ENCODE assay signal across 9 cellular contexts in genomic region chr16:30927789-30928378, GRCh38. TPM values are rescaled to one million over a fixed set of nuclear protein-coding genes. Genes with fewer than 3 reads are reported as not detected.
DNase-seq lines count a peak whose midpoint lies in the region; ATAC-seq and TF ChIP-seq lines count a peak whose summit lies in the region.
"Had no signal": no experiment of that assay in that cellular context is flagged by ENCODE, and none has a peak within 500 bp of the region (broad histone marks: within the 10 kb centered on the region; RNA-seq: fewer than 3 reads in every experiment).

No MANE protein-coding gene starts in this region.

- no peaks in the 10 kb centered on the region for H3K9me3 Mint-ChIP-seq in activated CD4-positive, alpha-beta T cell treated with anti-CD3 and anti-CD28 coated beads, Interleukin-2, amount 10 ng/mL, durations not matched to agents 7 days and 5 days

- TF ChIP-seq POLR2A in gastroesophageal sphincter (IDR thresholded peaks at IDR 0.05) = no peak

- H3K27me3 Mint-ChIP-seq in activated CD4-positive, alpha-beta T cell treated with anti-CD3 and anti-CD28 coated beads, Interleukin-2, amount 10 ng/mL, durations not matched to agents 7 days and 5 days = no peaks in the 10 kb centered on the region

- H3K27ac ChIP-seq in gastroesophageal sphincter = peak overlapping the region in 3 of 4 donors; percentile 42 to 61 (median 54)

- TF ChIP-seq EP300 in gastroesophageal sphincter (IDR thresholded peaks at IDR 0.05) = no peak

- POLR2A ChIA-PET in activated CD4-positive, alpha-beta T cell treated with anti-CD3 and anti-CD28 coated beads, Interleukin-2, amount 10 ng/mL, durations not matched to agents 7 days and 5 days (lab: Charles Lee) = no interaction called here

- no peak for DNase-seq in activated CD4-positive, CD25-positive, alpha-beta regulatory T cell treated with anti-CD3 and anti-CD28 coated beads, Interleukin-2, amount 50 U/mL, for 72 hours
- DNase-seq in NCI-H2029 treated with DMSO at 0.1 percent for 48 hours (lab: John Stamatoyannopoulos, UW) = peak; percentile 49
- DNase-seq in activated CD4-positive, alpha-beta T cell treated with anti-CD3 and anti-CD28 coated beads, Interleukin-2, amount 10 ng/mL, durations not matched to agents 7 days and 5 days = peak; percentile 30
- DNase-seq in putamen (ENCODE audit: low spot score) = peak; percentile 88
- no peak for DNase-seq in GDM1 (lab: John Stamatoyannopoulos, UW)
- DNase-seq in GOT3 (lab: John Stamatoyannopoulos, UW) = no peak

- no peaks in the 10 kb centered on the region for H3K27me3 ChIP-seq in gastroesophageal sphincter
- H3K27me3 ChIP-seq: upper lobe of left lung had no signal

- no peak overlapping the region for H3K4me3 ChIP-seq in gastroesophageal sphincter
- H3K4me3 ChIP-seq: upper lobe of left lung had no signal

- H3K36me3 Mint-ChIP-seq in activated CD4-positive, alpha-beta T cell treated with anti-CD3 and anti-CD28 coated beads, Interleukin-2, amount 10 ng/mL, durations not matched to agents 7 days and 5 days (ENCODE audit: low read depth) = peaks cover 6% of the 10 kb centered on the region

- WGBS in gastroesophageal sphincter (ENCODE audit: low coverage in 1 of 2), 2 donors = 33 to 42% methylated on average over 1 to 2 of the region's 15 CpGs

- peaks cover 0 to 69% of the 10 kb centered on the region in 2 donors for H3K36me3 ChIP-seq in gastroesophageal sphincter

- H3K4me1 ChIP-seq in gastroesophageal sphincter = peaks cover 0 to 35% (median 7%) of the 10 kb centered on the region in 3 donors

- no peaks in the 10 kb centered on the region for H3K9me3 ChIP-seq in gastroesophageal sphincter
- H3K9me3 ChIP-seq: upper lobe of left lung had no signal

- no peak overlapping the region for H3K4me3 Mint-ChIP-seq in activated CD4-positive, alpha-beta T cell treated with anti-CD3 and anti-CD28 coated beads, Interleukin-2, amount 10 ng/mL, durations not matched to agents 7 days and 5 days

- TF ChIP-seq CTCF in gastroesophageal sphincter (IDR thresholded peaks at IDR 0.05) = no peak

- ATAC-seq in activated CD4-positive, CD25-positive, alpha-beta regulatory T cell treated with anti-CD3 and anti-CD28 coated beads, Interleukin-2, amount 50 U/mL, for 24 hours = peak; percentile 12 to 23
- ATAC-seq in gastroesophageal sphincter = no peak

- peaks cover 19% of the 10 kb centered on the region for H3K4me1 Mint-ChIP-seq in activated CD4-positive, alpha-beta T cell treated with anti-CD3 and anti-CD28 coated beads, Interleukin-2, amount 10 ng/mL, durations not matched to agents 7 days and 5 days

- no peak overlapping the region for H3K27ac Mint-ChIP-seq in activated CD4-positive, alpha-beta T cell treated with anti-CD3 and anti-CD28 coated beads, Interleukin-2, amount 10 ng/mL, durations not matched to agents 7 days and 5 days

- CTCF ChIA-PET in activated CD4-positive, alpha-beta T cell treated with anti-CD3 and anti-CD28 coated beads, Interleukin-2, amount 10 ng/mL, durations not matched to agents 7 days and 5 days (lab: Charles Lee) = interaction anchor here (1.0 to 6.6 kb wide), 3 partner anchors 8 to 26 kb away, joined by 3 to 48 read pairs (median 8); no protein-coding TSS in a partner anchor

RNA-seq across cellular contexts. Expression of gene FBXL19, which starts 4.5 kb away (rescaled TPM):
- 10 to 100 TPM; 21.7 to 22.4 TPM for total RNA-seq in activated CD4-positive, alpha-beta T cell treated with anti-CD3 and anti-CD28 coated beads, Interleukin-2, amount 10 ng/mL, durations not matched to agents 7 days and 5 days
- total RNA-seq in gastroesophageal sphincter = 10 to 100 TPM in 3 of 4 donors, 1 to 10 TPM in 1; 10.0 to 23.5 (median 11.9) TPM

RNA-seq across cellular contexts. Expression of gene ORAI3, which starts 21.0 kb away (rescaled TPM):
- 10 to 100 TPM; 18.4 to 19.0 TPM for total RNA-seq in activated CD4-positive, alpha-beta T cell treated with anti-CD3 and anti-CD28 coated beads, Interleukin-2, amount 10 ng/mL, durations not matched to agents 7 days and 5 days
- 10 to 100 TPM; 23.7 to 51.5 (median 40.0) TPM for total RNA-seq in gastroesophageal sphincter

RNA-seq across cellular contexts. Expression of gene SETD1A, which starts 29.7 kb away (rescaled TPM):
- total RNA-seq in activated CD4-positive, alpha-beta T cell treated with anti-CD3 and anti-CD28 coated beads, Interleukin-2, amount 10 ng/mL, durations not matched to agents 7 days and 5 days = 10 to 100 TPM; 26.5 to 26.6 TPM
- total RNA-seq in gastroesophageal sphincter = 10 to 100 TPM in 2 of 4 donors, 1 to 10 TPM in 2; 5.5 to 12.9 (median 10.1) TPM

RNA-seq across cellular contexts. Expression of gene CTF1, which starts 31.5 kb away (rescaled TPM):
- under 1 TPM; 0.22 to 0.31 TPM for total RNA-seq in activated CD4-positive, alpha-beta T cell treated with anti-CD3 and anti-CD28 coated beads, Interleukin-2, amount 10 ng/mL, durations not matched to agents 7 days and 5 days
- total RNA-seq in gastroesophageal sphincter = 10 to 100 TPM in 1 of 4 donors, 1 to 10 TPM in 3; 5.1 to 14.6 (median 6.2) TPM

RNA-seq across cellular contexts. Expression of gene BCL7C, which starts 34.0 kb away (rescaled TPM):
- total RNA-seq in activated CD4-positive, alpha-beta T cell treated with anti-CD3 and anti-CD28 coated beads, Interleukin-2, amount 10 ng/mL, durations not matched to agents 7 days and 5 days = 10 to 100 TPM; 21.8 to 22.1 TPM
- total RNA-seq in gastroesophageal sphincter = 10 to 100 TPM; 39.2 to 48.7 (median 42.0) TPM

Comparison
In these comparisons a context has a peak if more than half of its experiments do, and no peak if none do; other contexts are left out.
1. DNase-seq: peak in NCI-H2029 treated with DMSO at 0.1 percent for 48 hours (single experiment), activated CD4-positive, alpha-beta T cell treated with anti-CD3 and anti-CD28 coated beads, Interleukin-2, amount 10 ng/mL, durations not matched to agents 7 days and 5 days (single experiment) and putamen (single experiment); none in activated CD4-positive, CD25-positive, alpha-beta regulatory T cell treated with anti-CD3 and anti-CD28 coated beads, Interleukin-2, amount 50 U/mL, for 72 hours (single experiment), GDM1 (single experiment) and GOT3 (single experiment).